9 cellular contexts compared by ENCODE assay signal in genomic region chr5:7868427-7868772, GRCh38. TPM values are rescaled to one million over a fixed set of nuclear protein-coding genes. Genes with fewer than 3 reads are reported as not detected.
DNase-seq lines count a peak whose midpoint lies in the region; ATAC-seq and TF ChIP-seq lines count a peak whose summit lies in the region.
"Had no signal": no experiment of that assay in that cellular context is flagged by ENCODE, and none has a peak within 500 bp of the region (broad histone marks: within the 10 kb centered on the region; RNA-seq: fewer than 3 reads in every experiment).

No MANE protein-coding gene starts in this region.

- H3K27me3 Mint-ChIP-seq in activated naive CD8-positive, alpha-beta T cell treated with anti-CD3 and anti-CD28 coated beads, Interleukin-2, amount 50 U/mL, for 24 hours: no peaks in the 10 kb centered on the region

- ATAC-seq in HG02759 (IDR thresholded peaks at IDR 0.05; ENCODE audit: unreplicated experiment): peak; percentile 1
- ATAC-seq in activated naive CD8-positive, alpha-beta T cell treated with anti-CD3 and anti-CD28 coated beads, Interleukin-2, amount 50 U/mL, for 24 hours: no peak
- no peak for ATAC-seq in thoracic aorta (ENCODE audit: insufficient number of reproducible peaks, low FRiP score, low read depth)

- DNase-seq in AG10803 (ENCODE audit: low read depth) (no peak), kidney epithelial cell (ENCODE audit: low read depth) (no peak), thoracic aorta (ENCODE audit: low spot score) (no peak), NCI-H774 (lab: John Stamatoyannopoulos, UW) (no peak), RPMI8226 (no peak), NCI-H1436 treated with DMSO at 0.1 percent for 48 hours (lab: John Stamatoyannopoulos, UW) (no peak)
- no peak for DNase-seq in activated naive CD8-positive, alpha-beta T cell treated with anti-CD3 and anti-CD28 coated beads, Interleukin-2, amount 50 U/mL, for 24 hours

- H3K36me3 ChIP-seq in kidney epithelial cell (ENCODE audit: control insufficient read depth, insufficient read depth, low read length) (no peaks in the 10 kb centered on the region), thoracic aorta (no peaks in the 10 kb centered on the region)

- peak overlapping the region; percentile 99 for H3K4me3 Mint-ChIP-seq in activated naive CD8-positive, alpha-beta T cell treated with anti-CD3 and anti-CD28 coated beads, Interleukin-2, amount 50 U/mL, for 24 hours

- H3K27ac ChIP-seq in thoracic aorta: peak overlapping the region; percentile 56 to 60

- H3K4me3 ChIP-seq in AG10803 (ENCODE audit: low read length) (peak overlapping the region; percentile 80), kidney epithelial cell (ENCODE audit: low read depth, low read length) (peak overlapping the region; percentile 86), thoracic aorta (peak overlapping the region; percentile 83)

- H3K4me1 ChIP-seq in thoracic aorta (ENCODE audit: control insufficient read depth in 1 of 2, low read depth in 2 of 2): peaks cover 9 to 34% of the 10 kb centered on the region in 2 donors

- H3K27ac Mint-ChIP-seq in activated naive CD8-positive, alpha-beta T cell treated with anti-CD3 and anti-CD28 coated beads, Interleukin-2, amount 50 U/mL, for 24 hours: peak overlapping the region; percentile 94

- no peaks in the 10 kb centered on the region for H3K27me3 ChIP-seq in kidney epithelial cell (ENCODE audit: control insufficient read depth, insufficient read depth, low read length)
- H3K27me3 ChIP-seq in thoracic aorta (replicated peaks; ENCODE audit: insufficient read depth): no peaks in the 10 kb centered on the region

- TF ChIP-seq CTCF in AG10803 (conservative IDR thresholded peaks at IDR 0.05; ENCODE audit: low read length) (no peak), kidney epithelial cell (IDR thresholded peaks at IDR 0.05; ENCODE audit: insufficient read depth, low read length, poor library complexity, severe bottlenecking) (no peak), thoracic aorta (IDR thresholded peaks at IDR 0.05) (no peak)

- no peaks in the 10 kb centered on the region for H3K9me3 Mint-ChIP-seq in activated naive CD8-positive, alpha-beta T cell treated with anti-CD3 and anti-CD28 coated beads, Interleukin-2, amount 50 U/mL, for 24 hours

- H3K4me1 Mint-ChIP-seq in activated naive CD8-positive, alpha-beta T cell treated with anti-CD3 and anti-CD28 coated beads, Interleukin-2, amount 50 U/mL, for 24 hours: peaks cover 72% of the 10 kb centered on the region

- peaks cover 57% of the 10 kb centered on the region for H3K36me3 Mint-ChIP-seq in activated naive CD8-positive, alpha-beta T cell treated with anti-CD3 and anti-CD28 coated beads, Interleukin-2, amount 50 U/mL, for 24 hours (ENCODE audit: low read depth)

- H3K9me3 ChIP-seq in thoracic aorta: no peaks in the 10 kb centered on the region

RNA-seq across cellular contexts. Expression of gene FASTKD3, which starts 0.4 kb away (rescaled TPM):
- total RNA-seq in kidney epithelial cell (16.2 and 17.0 TPM in 2 replicates), thoracic aorta (10 to 100 TPM in 1 of 2 donors, 1 to 10 TPM in 1; 7.3 to 13.1 TPM)

RNA-seq across cellular contexts. Expression of gene MTRR, which starts 0.5 kb away (rescaled TPM):
- 20.7 and 23.6 TPM in 2 replicates for total RNA-seq in kidney epithelial cell
- total RNA-seq in thoracic aorta: 10 to 100 TPM; 30.5 to 51.9 TPM

RNA-seq across cellular contexts. Expression of gene CFAP90, which starts 17.5 kb away (rescaled TPM):
- total RNA-seq in kidney epithelial cell (0.34 TPM in 1 of 2 replicates, not detected in the other), thoracic aorta (not detected)
- total RNA-seq: lung microvascular endothelial cell had no signal
